ENCODE assay signal across 8 cellular contexts in genomic region chr3:177050466-177051237, GRCh38.
DNase-seq lines count a peak whose midpoint lies in the region; ATAC-seq, FAIRE-seq and TF ChIP-seq lines count a peak whose summit lies in the region.

No MANE protein-coding gene starts in this region.

- TF ChIP-seq CTCF in astrocyte of the spinal cord (IDR thresholded peaks at IDR 0.05; ENCODE audit: low read depth, low read length): peak; percentile 35
- peak; percentile 48 to 71 for TF ChIP-seq CTCF in tibial artery (IDR thresholded peaks at IDR 0.05)

- H3K27ac ChIP-seq in tibial artery: no peak overlapping the region

- in situ Hi-C loops in astrocyte of the spinal cord (cut with HindIII; ENCODE audit: low sequenced_read_pairs): no loop called here

- no peaks in the 10 kb centered on the region for H3K27me3 ChIP-seq in tibial artery

- H3K9me3 ChIP-seq in tibial artery: no peaks in the 10 kb centered on the region

- peak; percentile 100 for FAIRE-seq in islet of Langerhans (lab: Jason Lieb, UNC)

- peaks cover 0 to 41% (median 11%) of the 10 kb centered on the region in 4 donors for H3K4me1 ChIP-seq in tibial artery

- intact Hi-C loops in tibial artery (cut with DNase I; ENCODE audit: low total_unique reads): loop anchor here (10.0 kb wide), 1 partner anchor 1334 kb away; no protein-coding TSS in a partner anchor

- H3K4me3 ChIP-seq in astrocyte of the spinal cord (ENCODE audit: low read depth, low read length) (no peak overlapping the region), tibial artery (no peak overlapping the region)

- peak; percentile 56 for ATAC-seq in HG02642 (IDR thresholded peaks at IDR 0.05; ENCODE audit: poor library complexity, unreplicated experiment)

- H3K36me3 ChIP-seq in tibial artery: peaks cover 0 to 38% (median 16%) of the 10 kb centered on the region in 3 donors

- DNase-seq in ELR (ENCODE audit: low read depth) (peak; percentile 69), NCI-H2227 (lab: John Stamatoyannopoulos, UW; ENCODE audit: unreplicated experiment) (peak; percentile 79), astrocyte of the spinal cord (ENCODE audit: low read depth, low spot score) (peak; percentile 71), tibial artery (no peak), HK-2 (ENCODE audit: unreplicated experiment) (no peak), D341Med (ENCODE audit: low spot score) (no peak)

Comparison
In these comparisons a context has a peak if more than half of its experiments do, and no peak if none do; other contexts are left out.
1. DNase-seq: peak in ELR (single experiment), NCI-H2227 (single experiment) and astrocyte of the spinal cord (single experiment); none in tibial artery (0 of 2), HK-2 (single experiment) and D341Med (single experiment).